Comparison of ENCODE assay signal across 2 cellular contexts in the genomic region with DNA sequence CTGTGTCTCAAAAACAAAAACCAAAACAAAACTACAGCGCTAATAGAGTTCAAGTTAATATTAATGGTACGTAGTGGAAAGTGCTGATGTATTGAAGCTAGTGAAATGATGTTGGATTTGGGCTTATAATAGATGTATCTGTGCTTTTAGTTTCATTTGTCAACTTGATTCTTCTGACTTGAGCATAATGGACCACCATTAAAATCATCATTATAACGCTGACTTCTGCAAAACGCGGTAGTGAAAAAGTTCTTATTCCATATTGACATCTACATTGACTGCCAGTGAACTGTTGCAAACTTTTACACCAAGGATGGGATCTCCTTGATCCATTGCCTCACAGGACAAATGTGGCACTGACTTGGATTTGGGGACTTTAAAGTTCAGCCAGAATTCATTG.
TF ChIP-seq lines count a peak whose summit lies in the region.

No MANE protein-coding gene starts in this region.

TF ChIP-seq in SK-N-SH, 30 proteins besides CTCF, POLR2A, EP300 and RAD21 (continued from another document):
- TF ChIP-seq, protein P1, sequence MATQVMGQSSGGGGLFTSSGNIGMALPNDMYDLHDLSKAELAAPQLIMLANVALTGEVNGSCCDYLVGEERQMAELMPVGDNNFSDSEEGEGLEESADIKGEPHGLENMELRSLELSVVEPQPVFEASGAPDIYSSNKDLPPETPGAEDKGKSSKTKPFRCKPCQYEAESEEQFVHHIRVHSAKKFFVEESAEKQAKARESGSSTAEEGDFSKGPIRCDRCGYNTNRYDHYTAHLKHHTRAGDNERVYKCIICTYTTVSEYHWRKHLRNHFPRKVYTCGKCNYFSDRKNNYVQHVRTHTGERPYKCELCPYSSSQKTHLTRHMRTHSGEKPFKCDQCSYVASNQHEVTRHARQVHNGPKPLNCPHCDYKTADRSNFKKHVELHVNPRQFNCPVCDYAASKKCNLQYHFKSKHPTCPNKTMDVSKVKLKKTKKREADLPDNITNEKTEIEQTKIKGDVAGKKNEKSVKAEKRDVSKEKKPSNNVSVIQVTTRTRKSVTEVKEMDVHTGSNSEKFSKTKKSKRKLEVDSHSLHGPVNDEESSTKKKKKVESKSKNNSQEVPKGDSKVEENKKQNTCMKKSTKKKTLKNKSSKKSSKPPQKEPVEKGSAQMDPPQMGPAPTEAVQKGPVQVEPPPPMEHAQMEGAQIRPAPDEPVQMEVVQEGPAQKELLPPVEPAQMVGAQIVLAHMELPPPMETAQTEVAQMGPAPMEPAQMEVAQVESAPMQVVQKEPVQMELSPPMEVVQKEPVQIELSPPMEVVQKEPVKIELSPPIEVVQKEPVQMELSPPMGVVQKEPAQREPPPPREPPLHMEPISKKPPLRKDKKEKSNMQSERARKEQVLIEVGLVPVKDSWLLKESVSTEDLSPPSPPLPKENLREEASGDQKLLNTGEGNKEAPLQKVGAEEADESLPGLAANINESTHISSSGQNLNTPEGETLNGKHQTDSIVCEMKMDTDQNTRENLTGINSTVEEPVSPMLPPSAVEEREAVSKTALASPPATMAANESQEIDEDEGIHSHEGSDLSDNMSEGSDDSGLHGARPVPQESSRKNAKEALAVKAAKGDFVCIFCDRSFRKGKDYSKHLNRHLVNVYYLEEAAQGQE (IDR thresholded peaks at IDR 0.05; ENCODE audit: low read depth, low read length): no peak
- TF ChIP-seq CHD2 (IDR thresholded peaks at IDR 0.05; ENCODE audit: low read length, partially characterized antibody): no peak
- no peak for TF ChIP-seq RFX5 (IDR thresholded peaks at IDR 0.05; ENCODE audit: low read length)
- TF ChIP-seq SMC3 (IDR thresholded peaks at IDR 0.05; ENCODE audit: low read depth, low read length): no peak
- TF ChIP-seq YY1 (IDR thresholded peaks at IDR 0.05; ENCODE audit: low read depth): no peak
- no peak for TF ChIP-seq POLR2AphosphoS5 (IDR thresholded peaks at IDR 0.05; ENCODE audit: low read depth, low read length)
- no peak for TF ChIP-seq TCF12 (IDR thresholded peaks at IDR 0.05)

TF ChIP-seq in SK-N-SH treated with all-trans-retinoic acid at 6 μM for 48 hours, 23 proteins besides CTCF, POLR2A, EP300 and RAD21 (continued from another document):
- no peak for TF ChIP-seq GLIS3 (CRISPR knock-in tag; IDR thresholded peaks at IDR 0.05)
